Comparison of ENCODE assay signal across 13 cellular contexts in genomic region chr11:106398396-106399074, GRCh38.
DNase-seq lines count a peak whose midpoint lies in the region; ATAC-seq and TF ChIP-seq lines count a peak whose summit lies in the region.
"Had no signal": no experiment of that assay in that cellular context is flagged by ENCODE, and none has a peak within 500 bp of the region (broad histone marks: within the 10 kb centered on the region; RNA-seq: fewer than 3 reads in every experiment).

No MANE protein-coding gene starts in this region.

- H3K27ac ChIP-seq in RWPE2 (ENCODE audit: poor library complexity, severe bottlenecking) (peak overlapping the region; percentile 93), Karpas-422 (ENCODE audit: low read length) (no peak overlapping the region)
- H3K27ac ChIP-seq: cardiac muscle cell had no signal

- H3K4me2 ChIP-seq in Karpas-422 (ENCODE audit: low read depth, low read length, poor library complexity, severe bottlenecking) = no peak overlapping the region

- H3K9me2 ChIP-seq in Karpas-422 (replicated peaks; ENCODE audit: insufficient read depth, low read length) = no peaks in the 10 kb centered on the region

- no peak for TF ChIP-seq CTCF in RWPE2 (IDR thresholded peaks at IDR 0.05; ENCODE audit: poor library complexity, severe bottlenecking)

- no peaks in the 10 kb centered on the region for H3K27me3 ChIP-seq in RWPE2 (ENCODE audit: insufficient read depth, poor library complexity, severe bottlenecking)
- no peaks in the 10 kb centered on the region; the same call in 1 of the 2 replicates for H3K27me3 ChIP-seq in Karpas-422 (ENCODE audit: low read length)
- H3K27me3 ChIP-seq: cardiac muscle cell had no signal

- ATAC-seq in RWPE2 (ENCODE audit: low read depth) = peak; percentile 44
- no peak for ATAC-seq in HG03521 (IDR thresholded peaks at IDR 0.05; ENCODE audit: unreplicated experiment)
- ATAC-seq: activated CD4-positive, CD25-positive, alpha-beta regulatory T cell treated with anti-CD3 and anti-CD28 coated beads, Interleukin-2, amount 50 U/mL, for 24 hours had no signal

- no peaks in the 10 kb centered on the region for H4K20me1 ChIP-seq in Karpas-422 (ENCODE audit: insufficient read depth, low read depth, low read length)

- H2AFZ ChIP-seq in Karpas-422 (ENCODE audit: low read length) = no peak overlapping the region

- DNase-seq in ELR (ENCODE audit: low read depth) (peak; percentile 61), RWPE2 (ENCODE audit: low spot score) (no peak), foreskin melanocyte (peak; percentile 4), retina (peak; percentile 32), SIG-M5 treated with dmso at 0.1 percent for 504 hours (lab: John Stamatoyannopoulos, UW; ENCODE audit: unreplicated experiment) (no peak), Karpas-422 (no peak)
- DNase-seq in activated CD8-positive, alpha-beta memory T cell treated with anti-CD3 and anti-CD28 coated beads, Interleukin-2, amount 50 U/mL, for 48 hours = no peak
- DNase-seq: CD4-positive, alpha-beta T cell; NCI-H1436; NCI-H69 had no signal

- H3K4me3 ChIP-seq in RWPE2 (ENCODE audit: severe bottlenecking) (no peak overlapping the region), Karpas-422 (ENCODE audit: low read length) (no peak overlapping the region)
- H3K4me3 ChIP-seq: cardiac muscle cell had no signal

- no peaks in the 10 kb centered on the region for H3K79me2 ChIP-seq in Karpas-422 (ENCODE audit: low read length)

- H3K4me1 ChIP-seq in RWPE2 (ENCODE audit: insufficient read depth, poor library complexity, severe bottlenecking) (peaks cover 16% of the 10 kb centered on the region), Karpas-422 (ENCODE audit: low read length) (no peaks in the 10 kb centered on the region)

- H3K9me3 ChIP-seq in RWPE2 (ENCODE audit: severe bottlenecking) (peaks cover 9% of the 10 kb centered on the region), Karpas-422 (ENCODE audit: low read length) (no peaks in the 10 kb centered on the region)

- no peaks in the 10 kb centered on the region for H3K36me3 ChIP-seq in RWPE2 (ENCODE audit: low read depth)
- H3K36me3 ChIP-seq in Karpas-422 (ENCODE audit: insufficient read depth, low read length) = no peaks in the 10 kb centered on the region
- H3K36me3 ChIP-seq: cardiac muscle cell had no signal

- no peak overlapping the region for H3K9ac ChIP-seq in Karpas-422 (ENCODE audit: low read length)

Comparison
In these comparisons a context has a peak if more than half of its experiments do, and no peak if none do; other contexts are left out.
1. DNase-seq: peak in ELR (single experiment), foreskin melanocyte (single experiment) and retina (single experiment); none in RWPE2 (single experiment), activated CD8-positive, alpha-beta memory T cell treated with anti-CD3 and anti-CD28 coated beads, Interleukin-2, amount 50 U/mL, for 48 hours (single experiment), SIG-M5 treated with dmso at 0.1 percent for 504 hours (single experiment) and Karpas-422 (single experiment).